In genomic region chr6:125044066-125044465, GRCh38 we compare ENCODE assay signal across 21 cellular contexts.
A peak's percentile ranks its signal among the peaks of the same experiment; 100 is the strongest.
DNase-seq lines count a peak whose midpoint lies in the region; ATAC-seq, FAIRE-seq and TF ChIP-seq lines count a peak whose summit lies in the region.
"Had no signal": no experiment of that assay in that cellular context is flagged by ENCODE, and none has a peak within 500 bp of the region (broad histone marks: within the 10 kb centered on the region; RNA-seq: fewer than 3 reads in every experiment).

No MANE protein-coding gene starts in this region.

- no peaks in the 10 kb centered on the region for H4K20me1 ChIP-seq in mammary epithelial cell (ENCODE audit: insufficient read depth, low read length)

- H3K27ac Mint-ChIP-seq in MCF 10A (ENCODE audit: low read depth, unreplicated experiment), result no peak overlapping the region
- H3K27ac Mint-ChIP-seq: CD14-positive monocyte; CD8-positive, alpha-beta T cell had no signal

- no peak for ATAC-seq in GM21737 (IDR thresholded peaks at IDR 0.05; ENCODE audit: unreplicated experiment)
- ATAC-seq: CD8-positive, alpha-beta T cell; HCT116 had no signal

- H3K4me2 ChIP-seq in mammary epithelial cell (ENCODE audit: insufficient read depth, low read depth, low read length), result peak overlapping the region; percentile 55

- FAIRE-seq in islet of Langerhans (lab: Jason Lieb, UNC) (peak; percentile 24), HTR-8/SVneo (lab: Jason Lieb, UNC) (no peak)
- FAIRE-seq: D721Med, GM12892, GM19239, H54 had no signal

- H3K27me3 Mint-ChIP-seq in MCF 10A (ENCODE audit: insufficient read depth, unreplicated experiment), result no peaks in the 10 kb centered on the region

- TF ChIP-seq CTCF in mammary epithelial cell (conservative IDR thresholded peaks at IDR 0.05 in 1 of 2, IDR thresholded peaks at IDR 0.05 in 1 of 2; ENCODE audit: extremely low read depth in 1 of 2, insufficient read depth in 1 of 2, low read depth in 1 of 2, low read length in 2 of 2) (no peak), MCF 10A (IDR thresholded peaks at IDR 0.05; ENCODE audit: unreplicated experiment) (no peak)

- H3K4me1 ChIP-seq in mammary epithelial cell (ENCODE audit: insufficient read depth, low read length), result peaks cover 68% of the 10 kb centered on the region

- no peak overlapping the region for H2AFZ ChIP-seq in mammary epithelial cell (ENCODE audit: low read depth, low read length)

- H3K27me3 ChIP-seq in mammary epithelial cell (ENCODE audit: insufficient read depth, low read length), result no peaks in the 10 kb centered on the region

- H3K4me1 Mint-ChIP-seq in MCF 10A (ENCODE audit: insufficient read depth, unreplicated experiment), result peaks cover 47% of the 10 kb centered on the region

- no peaks in the 10 kb centered on the region for H3K9me3 ChIP-seq in mammary epithelial cell (replicated peaks; ENCODE audit: insufficient read depth, low read length)

- H3K9me3 Mint-ChIP-seq in MCF 10A (ENCODE audit: unreplicated experiment), result no peaks in the 10 kb centered on the region
- H3K9me3 Mint-ChIP-seq: CD14-positive monocyte; CD8-positive, alpha-beta T cell had no signal

- dilution Hi-C loops in mammary epithelial cell (cut with HindIII; ENCODE audit: low sequenced_read_pairs), result no loop called here

- no peak for DNase-seq in mammary epithelial cell
- DNase-seq in MCF 10A (ENCODE audit: unreplicated experiment), result no peak
- peak; percentile 81 for DNase-seq in pons (ENCODE audit: low spot score)
- DNase-seq in HTR-8/SVneo (ENCODE audit: insufficient read length, low spot score), result no peak
- no peak for DNase-seq in posterior cingulate gyrus
- DNase-seq: CD8-positive, alpha-beta T cell; COR-L47; DMS153; DMS79 treated with DMSO at 0.1 percent for 48 hours; EL; GDM1 had no signal

- H3K36me3 Mint-ChIP-seq in MCF 10A (ENCODE audit: insufficient read depth, unreplicated experiment), result peaks cover 20% of the 10 kb centered on the region
- H3K36me3 Mint-ChIP-seq: CD8-positive, alpha-beta T cell had no signal

- H3K27ac ChIP-seq in mammary epithelial cell (ENCODE audit: insufficient read depth, low read depth, low read length), result peak overlapping the region; percentile 98
- H3K27ac ChIP-seq: 22Rv1, HL-60 had no signal

- H3K4me3 Mint-ChIP-seq in MCF 10A (ENCODE audit: unreplicated experiment), result no peak overlapping the region
- H3K4me3 Mint-ChIP-seq: CD14-positive monocyte; CD8-positive, alpha-beta T cell had no signal

- in situ Hi-C loops in mammary epithelial cell (cut with MboI; ENCODE audit: low sequenced_read_pairs in 2 of 2), result no loop called here

- peak overlapping the region in 1 of 3 experiments; percentile 0 for H3K4me3 ChIP-seq in mammary epithelial cell (replicated peaks in 1 of 3; ENCODE audit: insufficient read depth in 1 of 3, low read depth in 2 of 3, low read length in 3 of 3)

- peaks cover 5% of the 10 kb centered on the region for H3K36me3 ChIP-seq in mammary epithelial cell (ENCODE audit: insufficient read depth, low read length)

- H3K79me2 ChIP-seq in mammary epithelial cell (ENCODE audit: insufficient read depth, low read length), result peaks cover 76% of the 10 kb centered on the region

- no TSS peak for BruUV-seq in mammary epithelial cell (replicated peaks; lab: Mats Ljungman, UMichigan)
- no TSS peak for BruUV-seq in MCF 10A (replicated peaks; lab: Mats Ljungman, UMichigan)

- POLR2A ChIA-PET in MCF 10A (lab: Yijun Ruan, JAX), result interaction anchor here (0.7 to 1.4 kb wide), 2 partner anchors 76 to 80 kb away, joined by 4 to 6 read pairs; no protein-coding TSS in a partner anchor

- CTCF ChIA-PET in mammary epithelial cell (lab: Charles Lee; ENCODE audit: low non-redundant PET) (no interaction called here), MCF 10A (lab: Yijun Ruan, JAX) (no interaction called here)

- intact Hi-C loops in mammary epithelial cell (cut with micrococcal nuclease) (no loop called here), MCF 10A (cut with micrococcal nuclease) (no loop called here), posterior cingulate gyrus (cut with DNase I) (no loop called here)

- no peak overlapping the region for H3K9ac ChIP-seq in mammary epithelial cell (ENCODE audit: insufficient read depth, low read length)

- 42% methylated on average over 3 of the region's 3 CpGs for WGBS in mammary epithelial cell (ENCODE audit: low coverage, missing lambda C conversion rate)
